1 cellular context compared by ENCODE assay signal in genomic region chr12:46454981-46455380, GRCh38.
TF ChIP-seq lines count a peak whose summit lies in the region.

No MANE protein-coding gene starts in this region.

TF ChIP-seq in GM23338, 12 proteins besides CTCF, POLR2A, EP300 and RAD21:
- TF ChIP-seq REST (IDR thresholded peaks at IDR 0.05; ENCODE audit: unreplicated experiment) (no peak), POLR2AphosphoS5 (IDR thresholded peaks at IDR 0.05; ENCODE audit: low read depth) (no peak), EZH2 (IDR thresholded peaks at IDR 0.05; ENCODE audit: low read depth, unreplicated experiment) (no peak), ZNF114 (CRISPR knock-in tag; IDR thresholded peaks at IDR 0.05) (no peak), ETS1 (IDR thresholded peaks at IDR 0.05) (no peak), STAT1 (IDR thresholded peaks at IDR 0.05; ENCODE audit: unreplicated experiment) (no peak), JUNB (IDR thresholded peaks at IDR 0.05; ENCODE audit: unreplicated experiment) (no peak), EZH2phosphoT487 (IDR thresholded peaks at IDR 0.05; ENCODE audit: unreplicated experiment) (no peak), CREB1 (CRISPR knock-in tag; IDR thresholded peaks at IDR 0.05; ENCODE audit: low read depth) (no peak), NANOG (IDR thresholded peaks at IDR 0.05; ENCODE audit: borderline replicate concordance) (no peak), ZNF331 (CRISPR knock-in tag; IDR thresholded peaks at IDR 0.05; ENCODE audit: low read depth) (no peak)
- TF ChIP-seq, protein P1, sequence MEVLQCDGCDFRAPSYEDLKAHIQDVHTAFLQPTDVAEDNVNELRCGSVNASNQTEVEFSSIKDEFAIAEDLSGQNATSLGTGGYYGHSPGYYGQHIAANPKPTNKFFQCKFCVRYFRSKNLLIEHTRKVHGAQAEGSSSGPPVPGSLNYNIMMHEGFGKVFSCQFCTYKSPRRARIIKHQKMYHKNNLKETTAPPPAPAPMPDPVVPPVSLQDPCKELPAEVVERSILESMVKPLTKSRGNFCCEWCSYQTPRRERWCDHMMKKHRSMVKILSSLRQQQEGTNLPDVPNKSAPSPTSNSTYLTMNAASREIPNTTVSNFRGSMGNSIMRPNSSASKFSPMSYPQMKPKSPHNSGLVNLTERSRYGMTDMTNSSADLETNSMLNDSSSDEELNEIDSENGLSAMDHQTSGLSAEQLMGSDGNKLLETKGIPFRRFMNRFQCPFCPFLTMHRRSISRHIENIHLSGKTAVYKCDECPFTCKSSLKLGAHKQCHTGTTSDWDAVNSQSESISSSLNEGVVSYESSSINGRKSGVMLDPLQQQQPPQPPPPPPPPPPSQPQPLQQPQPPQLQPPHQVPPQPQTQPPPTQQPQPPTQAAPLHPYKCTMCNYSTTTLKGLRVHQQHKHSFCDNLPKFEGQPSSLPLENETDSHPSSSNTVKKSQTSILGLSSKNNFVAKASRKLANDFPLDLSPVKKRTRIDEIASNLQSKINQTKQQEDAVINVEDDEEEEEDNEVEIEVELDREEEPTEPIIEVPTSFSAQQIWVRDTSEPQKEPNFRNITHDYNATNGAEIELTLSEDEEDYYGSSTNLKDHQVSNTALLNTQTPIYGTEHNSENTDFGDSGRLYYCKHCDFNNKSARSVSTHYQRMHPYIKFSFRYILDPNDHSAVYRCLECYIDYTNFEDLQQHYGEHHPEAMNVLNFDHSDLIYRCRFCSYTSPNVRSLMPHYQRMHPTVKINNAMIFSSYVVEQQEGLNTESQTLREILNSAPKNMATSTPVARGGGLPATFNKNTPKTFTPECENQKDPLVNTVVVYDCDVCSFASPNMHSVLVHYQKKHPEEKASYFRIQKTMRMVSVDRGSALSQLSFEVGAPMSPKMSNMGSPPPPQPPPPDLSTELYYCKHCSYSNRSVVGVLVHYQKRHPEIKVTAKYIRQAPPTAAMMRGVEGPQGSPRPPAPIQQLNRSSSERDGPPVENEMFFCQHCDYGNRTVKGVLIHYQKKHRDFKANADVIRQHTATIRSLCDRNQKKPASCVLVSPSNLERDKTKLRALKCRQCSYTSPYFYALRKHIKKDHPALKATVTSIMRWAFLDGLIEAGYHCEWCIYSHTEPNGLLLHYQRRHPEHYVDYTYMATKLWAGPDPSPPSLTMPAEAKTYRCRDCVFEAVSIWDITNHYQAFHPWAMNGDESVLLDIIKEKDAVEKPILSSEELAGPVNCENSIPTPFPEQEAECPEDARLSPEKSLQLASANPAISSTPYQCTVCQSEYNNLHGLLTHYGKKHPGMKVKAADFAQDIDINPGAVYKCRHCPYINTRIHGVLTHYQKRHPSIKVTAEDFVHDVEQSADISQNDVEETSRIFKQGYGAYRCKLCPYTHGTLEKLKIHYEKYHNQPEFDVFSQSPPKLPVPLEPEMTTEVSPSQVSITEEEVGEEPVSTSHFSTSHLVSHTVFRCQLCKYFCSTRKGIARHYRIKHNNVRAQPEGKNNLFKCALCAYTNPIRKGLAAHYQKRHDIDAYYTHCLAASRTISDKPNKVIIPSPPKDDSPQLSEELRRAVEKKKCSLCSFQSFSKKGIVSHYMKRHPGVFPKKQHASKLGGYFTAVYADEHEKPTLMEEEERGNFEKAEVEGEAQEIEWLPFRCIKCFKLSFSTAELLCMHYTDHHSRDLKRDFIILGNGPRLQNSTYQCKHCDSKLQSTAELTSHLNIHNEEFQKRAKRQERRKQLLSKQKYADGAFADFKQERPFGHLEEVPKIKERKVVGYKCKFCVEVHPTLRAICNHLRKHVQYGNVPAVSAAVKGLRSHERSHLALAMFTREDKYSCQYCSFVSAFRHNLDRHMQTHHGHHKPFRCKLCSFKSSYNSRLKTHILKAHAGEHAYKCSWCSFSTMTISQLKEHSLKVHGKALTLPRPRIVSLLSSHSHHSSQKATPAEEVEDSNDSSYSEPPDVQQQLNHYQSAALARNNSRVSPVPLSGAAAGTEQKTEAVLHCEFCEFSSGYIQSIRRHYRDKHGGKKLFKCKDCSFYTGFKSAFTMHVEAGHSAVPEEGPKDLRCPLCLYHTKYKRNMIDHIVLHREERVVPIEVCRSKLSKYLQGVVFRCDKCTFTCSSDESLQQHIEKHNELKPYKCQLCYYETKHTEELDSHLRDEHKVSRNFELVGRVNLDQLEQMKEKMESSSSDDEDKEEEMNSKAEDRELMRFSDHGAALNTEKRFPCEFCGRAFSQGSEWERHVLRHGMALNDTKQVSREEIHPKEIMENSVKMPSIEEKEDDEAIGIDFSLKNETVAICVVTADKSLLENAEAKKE (CRISPR knock-in tag; IDR thresholded peaks at IDR 0.05): no peak
